Comparison of ENCODE assay signal across 1 cellular context in the genomic region with DNA sequence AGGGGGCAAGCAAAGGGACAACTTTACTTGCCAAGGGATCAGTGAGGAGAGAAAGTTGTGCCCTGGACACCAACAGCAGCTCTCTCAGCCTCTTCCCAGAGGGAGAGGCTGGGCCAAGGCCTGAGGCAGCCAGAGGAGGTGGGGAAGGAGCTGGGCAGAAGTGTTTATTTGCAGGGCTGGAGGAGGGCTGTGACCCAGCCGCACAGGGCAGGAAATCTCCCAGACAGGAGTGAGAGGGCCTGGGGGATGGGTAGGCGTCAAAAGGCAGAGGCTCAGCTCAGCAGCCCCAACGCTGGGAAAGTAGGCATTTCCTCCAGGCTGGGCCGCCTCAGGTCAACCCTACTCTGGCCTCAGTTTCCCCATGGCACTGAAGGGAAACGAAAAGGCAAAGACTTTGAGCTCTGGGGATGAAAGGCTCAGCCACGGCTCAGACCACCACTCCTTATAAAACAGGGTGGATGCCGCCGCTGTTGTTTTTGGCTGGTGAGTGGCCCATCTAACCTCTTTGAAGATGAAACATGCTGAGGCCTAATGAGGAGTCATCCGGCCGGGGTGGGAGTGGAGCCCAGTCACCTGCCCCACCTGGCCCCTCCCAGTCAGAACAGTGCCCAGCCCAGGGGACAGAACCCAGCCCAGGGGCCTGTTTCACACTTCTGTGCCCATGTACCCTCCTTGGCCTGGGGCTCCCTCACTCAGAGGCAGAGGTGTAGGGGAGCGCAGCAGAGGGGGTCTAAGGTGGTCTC.
TF ChIP-seq lines count a peak whose summit lies in the region.

No MANE protein-coding gene starts in this region.

TF ChIP-seq in SK-N-SH, 30 proteins besides CTCF, POLR2A, EP300 and RAD21 (continued from another document):
- TF ChIP-seq, protein P1, sequence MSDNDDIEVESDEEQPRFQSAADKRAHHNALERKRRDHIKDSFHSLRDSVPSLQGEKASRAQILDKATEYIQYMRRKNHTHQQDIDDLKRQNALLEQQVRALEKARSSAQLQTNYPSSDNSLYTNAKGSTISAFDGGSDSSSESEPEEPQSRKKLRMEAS (IDR thresholded peaks at IDR 0.05; ENCODE audit: low read depth): no peak
- TF ChIP-seq, protein P2, sequence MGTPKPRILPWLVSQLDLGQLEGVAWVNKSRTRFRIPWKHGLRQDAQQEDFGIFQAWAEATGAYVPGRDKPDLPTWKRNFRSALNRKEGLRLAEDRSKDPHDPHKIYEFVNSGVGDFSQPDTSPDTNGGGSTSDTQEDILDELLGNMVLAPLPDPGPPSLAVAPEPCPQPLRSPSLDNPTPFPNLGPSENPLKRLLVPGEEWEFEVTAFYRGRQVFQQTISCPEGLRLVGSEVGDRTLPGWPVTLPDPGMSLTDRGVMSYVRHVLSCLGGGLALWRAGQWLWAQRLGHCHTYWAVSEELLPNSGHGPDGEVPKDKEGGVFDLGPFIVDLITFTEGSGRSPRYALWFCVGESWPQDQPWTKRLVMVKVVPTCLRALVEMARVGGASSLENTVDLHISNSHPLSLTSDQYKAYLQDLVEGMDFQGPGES (IDR thresholded peaks at IDR 0.05; ENCODE audit: low read depth, low read length): no peak
- TF ChIP-seq, protein P3, sequence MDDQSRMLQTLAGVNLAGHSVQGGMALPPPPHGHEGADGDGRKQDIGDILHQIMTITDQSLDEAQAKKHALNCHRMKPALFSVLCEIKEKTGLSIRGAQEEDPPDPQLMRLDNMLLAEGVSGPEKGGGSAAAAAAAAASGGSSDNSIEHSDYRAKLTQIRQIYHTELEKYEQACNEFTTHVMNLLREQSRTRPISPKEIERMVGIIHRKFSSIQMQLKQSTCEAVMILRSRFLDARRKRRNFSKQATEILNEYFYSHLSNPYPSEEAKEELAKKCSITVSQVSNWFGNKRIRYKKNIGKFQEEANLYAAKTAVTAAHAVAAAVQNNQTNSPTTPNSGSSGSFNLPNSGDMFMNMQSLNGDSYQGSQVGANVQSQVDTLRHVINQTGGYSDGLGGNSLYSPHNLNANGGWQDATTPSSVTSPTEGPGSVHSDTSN (IDR thresholded peaks at IDR 0.05): no peak
- TF ChIP-seq MEF2A (IDR thresholded peaks at IDR 0.05; ENCODE audit: borderline replicate concordance, low read depth) (no peak), ELF1 (IDR thresholded peaks at IDR 0.05) (no peak), POLR2AphosphoS5 (IDR thresholded peaks at IDR 0.05; ENCODE audit: low read depth, low read length) (no peak), GABPA (IDR thresholded peaks at IDR 0.05; ENCODE audit: low read depth) (no peak), FOXJ3 (CRISPR knock-in tag; IDR thresholded peaks at IDR 0.05) (no peak), CHD2 (IDR thresholded peaks at IDR 0.05; ENCODE audit: low read length, partially characterized antibody) (no peak), TEAD4 (IDR thresholded peaks at IDR 0.05; ENCODE audit: borderline replicate concordance, insufficient read depth) (no peak), YY1 (IDR thresholded peaks at IDR 0.05; ENCODE audit: low read depth) (no peak), EZH2phosphoT487 (IDR thresholded peaks at IDR 0.05; ENCODE audit: borderline replicate concordance, low read depth) (no peak), SMC3 (IDR thresholded peaks at IDR 0.05; ENCODE audit: low read depth, low read length) (no peak)
- TF ChIP-seq, protein P4, sequence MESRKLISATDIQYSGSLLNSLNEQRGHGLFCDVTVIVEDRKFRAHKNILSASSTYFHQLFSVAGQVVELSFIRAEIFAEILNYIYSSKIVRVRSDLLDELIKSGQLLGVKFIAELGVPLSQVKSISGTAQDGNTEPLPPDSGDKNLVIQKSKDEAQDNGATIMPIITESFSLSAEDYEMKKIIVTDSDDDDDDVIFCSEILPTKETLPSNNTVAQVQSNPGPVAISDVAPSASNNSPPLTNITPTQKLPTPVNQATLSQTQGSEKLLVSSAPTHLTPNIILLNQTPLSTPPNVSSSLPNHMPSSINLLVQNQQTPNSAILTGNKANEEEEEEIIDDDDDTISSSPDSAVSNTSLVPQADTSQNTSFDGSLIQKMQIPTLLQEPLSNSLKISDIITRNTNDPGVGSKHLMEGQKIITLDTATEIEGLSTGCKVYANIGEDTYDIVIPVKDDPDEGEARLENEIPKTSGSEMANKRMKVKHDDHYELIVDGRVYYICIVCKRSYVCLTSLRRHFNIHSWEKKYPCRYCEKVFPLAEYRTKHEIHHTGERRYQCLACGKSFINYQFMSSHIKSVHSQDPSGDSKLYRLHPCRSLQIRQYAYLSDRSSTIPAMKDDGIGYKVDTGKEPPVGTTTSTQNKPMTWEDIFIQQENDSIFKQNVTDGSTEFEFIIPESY (IDR thresholded peaks at IDR 0.05; ENCODE audit: borderline replicate concordance, low read depth): no peak
- TF ChIP-seq, protein P5, sequence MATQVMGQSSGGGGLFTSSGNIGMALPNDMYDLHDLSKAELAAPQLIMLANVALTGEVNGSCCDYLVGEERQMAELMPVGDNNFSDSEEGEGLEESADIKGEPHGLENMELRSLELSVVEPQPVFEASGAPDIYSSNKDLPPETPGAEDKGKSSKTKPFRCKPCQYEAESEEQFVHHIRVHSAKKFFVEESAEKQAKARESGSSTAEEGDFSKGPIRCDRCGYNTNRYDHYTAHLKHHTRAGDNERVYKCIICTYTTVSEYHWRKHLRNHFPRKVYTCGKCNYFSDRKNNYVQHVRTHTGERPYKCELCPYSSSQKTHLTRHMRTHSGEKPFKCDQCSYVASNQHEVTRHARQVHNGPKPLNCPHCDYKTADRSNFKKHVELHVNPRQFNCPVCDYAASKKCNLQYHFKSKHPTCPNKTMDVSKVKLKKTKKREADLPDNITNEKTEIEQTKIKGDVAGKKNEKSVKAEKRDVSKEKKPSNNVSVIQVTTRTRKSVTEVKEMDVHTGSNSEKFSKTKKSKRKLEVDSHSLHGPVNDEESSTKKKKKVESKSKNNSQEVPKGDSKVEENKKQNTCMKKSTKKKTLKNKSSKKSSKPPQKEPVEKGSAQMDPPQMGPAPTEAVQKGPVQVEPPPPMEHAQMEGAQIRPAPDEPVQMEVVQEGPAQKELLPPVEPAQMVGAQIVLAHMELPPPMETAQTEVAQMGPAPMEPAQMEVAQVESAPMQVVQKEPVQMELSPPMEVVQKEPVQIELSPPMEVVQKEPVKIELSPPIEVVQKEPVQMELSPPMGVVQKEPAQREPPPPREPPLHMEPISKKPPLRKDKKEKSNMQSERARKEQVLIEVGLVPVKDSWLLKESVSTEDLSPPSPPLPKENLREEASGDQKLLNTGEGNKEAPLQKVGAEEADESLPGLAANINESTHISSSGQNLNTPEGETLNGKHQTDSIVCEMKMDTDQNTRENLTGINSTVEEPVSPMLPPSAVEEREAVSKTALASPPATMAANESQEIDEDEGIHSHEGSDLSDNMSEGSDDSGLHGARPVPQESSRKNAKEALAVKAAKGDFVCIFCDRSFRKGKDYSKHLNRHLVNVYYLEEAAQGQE (IDR thresholded peaks at IDR 0.05; ENCODE audit: low read depth, low read length): no peak
TF ChIP-seq in SK-N-SH: peak in this region for 0.
